In genomic region chr15:92095691-92096090, GRCh38 we compare ENCODE assay signal across 11 cellular contexts.
A peak's percentile ranks its signal among the peaks of the same experiment; 100 is the strongest.
DNase-seq lines count a peak whose midpoint lies in the region; ATAC-seq and TF ChIP-seq lines count a peak whose summit lies in the region.
"Had no signal": no experiment of that assay in that cellular context is flagged by ENCODE, and none has a peak within 500 bp of the region (broad histone marks: within the 10 kb centered on the region; RNA-seq: fewer than 3 reads in every experiment).

No MANE protein-coding gene starts in this region.

- no peaks in the 10 kb centered on the region for H3K9me2 ChIP-seq in Karpas-422 (replicated peaks; ENCODE audit: insufficient read depth, low read length)

- H3K27ac Mint-ChIP-seq in activated T-helper 2 cell treated with anti-CD3 and anti-CD28 coated beads, Interferon-gamma antibody, Interleukin-2, Interleukin-4, amounts not matched to agents 10 μg/mL and 5 μg/mL and 100 μg/mL, durations not matched to agents 14 hours and 24 hours and 36 hours, result peak overlapping the region; percentile 64

- WGBS in body of pancreas, 2 donors, result 50 to 55% methylated on average over 3 to 4 of the region's 4 CpGs

- peak overlapping the region; percentile 38 for H3K4me3 Mint-ChIP-seq in activated T-helper 2 cell treated with anti-CD3 and anti-CD28 coated beads, Interferon-gamma antibody, Interleukin-2, Interleukin-4, amounts not matched to agents 10 μg/mL and 5 μg/mL and 100 μg/mL, durations not matched to agents 14 hours and 24 hours and 36 hours (ENCODE audit: low read depth)

- H3K4me1 ChIP-seq in Karpas-422 (ENCODE audit: low read length) (peaks cover 20% of the 10 kb centered on the region), body of pancreas (peaks cover 3% of the 10 kb centered on the region)

- TF ChIP-seq CTCF in GM12864 (IDR thresholded peaks at IDR 0.05; ENCODE audit: low read depth, low read length, missing control alignments) (no peak), body of pancreas (IDR thresholded peaks at IDR 0.05) (no peak)

- H3K36me3 ChIP-seq in Karpas-422 (ENCODE audit: insufficient read depth, low read length), result 0 out of 2 replicates have a peak, but pooled peaks cover 3% of the 10 kb centered on the region
- no peaks in the 10 kb centered on the region for H3K36me3 ChIP-seq in body of pancreas (replicated peaks in 1 of 2; ENCODE audit: insufficient read depth in 1 of 2, low read depth in 2 of 2)
- H3K36me3 ChIP-seq: sigmoid colon had no signal

- H4K20me1 ChIP-seq in Karpas-422 (ENCODE audit: insufficient read depth, low read depth, low read length), result no peaks in the 10 kb centered on the region; the same call in 1 of the 2 replicates

- H3K9me3 Mint-ChIP-seq in activated T-helper 2 cell treated with anti-CD3 and anti-CD28 coated beads, Interferon-gamma antibody, Interleukin-2, Interleukin-4, amounts not matched to agents 10 μg/mL and 5 μg/mL and 100 μg/mL, durations not matched to agents 14 hours and 24 hours and 36 hours, result peaks cover 4% of the 10 kb centered on the region

- peaks cover 43% of the 10 kb centered on the region for H3K4me1 Mint-ChIP-seq in activated T-helper 2 cell treated with anti-CD3 and anti-CD28 coated beads, Interferon-gamma antibody, Interleukin-2, Interleukin-4, amounts not matched to agents 10 μg/mL and 5 μg/mL and 100 μg/mL, durations not matched to agents 14 hours and 24 hours and 36 hours (ENCODE audit: low read depth)

- peak; percentile 40 for DNase-seq in GM12864 (ENCODE audit: low read depth)
- DNase-seq in activated T-helper 2 cell treated with anti-CD3 and anti-CD28 coated beads, Interferon-gamma antibody, Interleukin-2, Interleukin-4, amounts not matched to agents 10 μg/mL and 5 μg/mL and 100 μg/mL, durations not matched to agents 14 hours and 24 hours and 36 hours (ENCODE audit: low spot score), result peak; percentile 17
- DNase-seq in Karpas-422, result no peak
- DNase-seq in GOT3 (lab: John Stamatoyannopoulos, UW), result no peak
- DNase-seq in body of pancreas, result no peak
- DNase-seq: sigmoid colon, T-helper 9 cell had no signal

- no peak for TF ChIP-seq POLR2A in body of pancreas (IDR thresholded peaks at IDR 0.05)

- no peaks in the 10 kb centered on the region for H3K27me3 ChIP-seq in Karpas-422 (ENCODE audit: low read length)
- peaks cover 0 to 3% of the 10 kb centered on the region in 2 donors for H3K27me3 ChIP-seq in body of pancreas
- H3K27me3 ChIP-seq: suprapubic skin had no signal

- H3K4me2 ChIP-seq in Karpas-422 (ENCODE audit: low read depth, low read length, poor library complexity, severe bottlenecking), result no peak overlapping the region

- H3K4me3 ChIP-seq in GM12864 (ENCODE audit: low read depth, low read length), result no peak overlapping the region
- no peak overlapping the region for H3K4me3 ChIP-seq in Karpas-422 (ENCODE audit: low read length)
- H3K4me3 ChIP-seq in body of pancreas, result no peak overlapping the region
- H3K4me3 ChIP-seq: sigmoid colon, suprapubic skin had no signal

- H3K9me3 ChIP-seq in Karpas-422 (ENCODE audit: low read length) (no peaks in the 10 kb centered on the region), body of pancreas (no peaks in the 10 kb centered on the region)
- H3K9me3 ChIP-seq: sigmoid colon, suprapubic skin had no signal

- H3K36me3 Mint-ChIP-seq in activated T-helper 2 cell treated with anti-CD3 and anti-CD28 coated beads, Interferon-gamma antibody, Interleukin-2, Interleukin-4, amounts not matched to agents 10 μg/mL and 5 μg/mL and 100 μg/mL, durations not matched to agents 14 hours and 24 hours and 36 hours (ENCODE audit: low read depth), result peaks cover 38% of the 10 kb centered on the region

- peaks cover 74% of the 10 kb centered on the region for H3K79me2 ChIP-seq in Karpas-422 (ENCODE audit: low read length)

- ATAC-seq in GM19397 (IDR thresholded peaks at IDR 0.05; ENCODE audit: unreplicated experiment) (peak; percentile 61), HG03175 (IDR thresholded peaks at IDR 0.05; ENCODE audit: unreplicated experiment) (peak; percentile 71), HG03280 (IDR thresholded peaks at IDR 0.05; ENCODE audit: unreplicated experiment) (no peak), body of pancreas (no peak)

- H3K9ac ChIP-seq in Karpas-422 (ENCODE audit: low read length), result no peak overlapping the region

- H2AFZ ChIP-seq in Karpas-422 (ENCODE audit: low read length), result no peak overlapping the region

- intact Hi-C loops in activated T-helper 2 cell treated with anti-CD3 and anti-CD28 coated beads, Interferon-gamma antibody, Interleukin-2, Interleukin-4, amounts not matched to agents 10 μg/mL and 5 μg/mL and 100 μg/mL, durations not matched to agents 14 hours and 24 hours and 36 hours (cut with micrococcal nuclease), result loop anchor here (2.0 to 5.0 kb wide), 3 partner anchors 131 to 992 kb away; partner anchors contain the start of gene RGMA
- intact Hi-C loops in body of pancreas (cut with DNase I), result loop anchor here (5.0 to 10.0 kb wide), 2 partner anchors 132 to 619 kb away; no protein-coding TSS in a partner anchor

- H3K27ac ChIP-seq in Karpas-422 (ENCODE audit: low read length), result no peak overlapping the region
- no peak overlapping the region for H3K27ac ChIP-seq in body of pancreas
- H3K27ac ChIP-seq: sigmoid colon, suprapubic skin had no signal

- no peaks in the 10 kb centered on the region for H3K27me3 Mint-ChIP-seq in activated T-helper 2 cell treated with anti-CD3 and anti-CD28 coated beads, Interferon-gamma antibody, Interleukin-2, Interleukin-4, amounts not matched to agents 10 μg/mL and 5 μg/mL and 100 μg/mL, durations not matched to agents 14 hours and 24 hours and 36 hours (ENCODE audit: low read depth)

Comparison
In these comparisons a context has a peak if more than half of its experiments do, and no peak if none do; other contexts are left out.
1. DNase-seq: peak in GM12864 (single experiment) and activated T-helper 2 cell treated with anti-CD3 and anti-CD28 coated beads, Interferon-gamma antibody, Interleukin-2, Interleukin-4, amounts not matched to agents 10 μg/mL and 5 μg/mL and 100 μg/mL, durations not matched to agents 14 hours and 24 hours and 36 hours (single experiment); none in Karpas-422 (single experiment), GOT3 (single experiment) and body of pancreas (0 of 4).
2. ATAC-seq: peak in GM19397 (single experiment) and HG03175 (single experiment); none in HG03280 (single experiment) and body of pancreas (single experiment).